1 cellular context compared by ENCODE assay signal in the genomic region with DNA sequence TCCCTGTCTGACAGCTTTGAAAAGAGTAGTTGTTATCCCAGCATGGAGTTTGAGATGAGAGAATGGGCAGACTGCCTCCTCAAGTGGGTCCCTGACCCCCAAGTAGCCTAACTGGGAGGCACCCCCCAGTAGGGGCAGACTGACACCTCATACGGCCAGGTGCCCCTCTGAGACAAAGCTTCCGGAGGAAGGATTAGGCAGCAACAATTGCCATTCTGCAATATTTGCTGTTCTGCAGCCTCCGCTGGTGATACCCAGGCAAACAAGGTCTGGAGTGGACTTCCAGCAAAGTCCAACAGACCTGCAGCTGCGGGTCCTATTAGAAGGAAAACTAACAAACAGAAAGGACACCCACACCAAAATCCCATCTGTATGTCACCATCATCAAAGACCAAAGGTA. TPM values are rescaled to one million over a fixed set of nuclear protein-coding genes. Genes with fewer than 3 reads are reported as not detected.
"Had no signal": no experiment of that assay in that cellular context is flagged by ENCODE, and none has a peak within 500 bp of the region (broad histone marks: within the 10 kb centered on the region; RNA-seq: fewer than 3 reads in every experiment).

No MANE protein-coding gene starts in this region.

RNA-seq across cellular contexts. Expression of gene C11orf65, which starts 25.9 kb away (rescaled TPM):
- total RNA-seq: GM23248 had no signal
